1 cellular context compared by ENCODE assay signal in genomic region chr19:19530423-19530804, GRCh38.
TF ChIP-seq lines count a peak whose summit lies in the region.

No MANE protein-coding gene starts in this region.

TF ChIP-seq in GM23338, 12 proteins besides CTCF, POLR2A, EP300 and RAD21 (continued from another document):
- TF ChIP-seq ZNF462 (CRISPR knock-in tag; IDR thresholded peaks at IDR 0.05) (no peak), REST (IDR thresholded peaks at IDR 0.05; ENCODE audit: unreplicated experiment) (no peak)
TF ChIP-seq in GM23338: peak in this region for 0.
